In the genomic region with DNA sequence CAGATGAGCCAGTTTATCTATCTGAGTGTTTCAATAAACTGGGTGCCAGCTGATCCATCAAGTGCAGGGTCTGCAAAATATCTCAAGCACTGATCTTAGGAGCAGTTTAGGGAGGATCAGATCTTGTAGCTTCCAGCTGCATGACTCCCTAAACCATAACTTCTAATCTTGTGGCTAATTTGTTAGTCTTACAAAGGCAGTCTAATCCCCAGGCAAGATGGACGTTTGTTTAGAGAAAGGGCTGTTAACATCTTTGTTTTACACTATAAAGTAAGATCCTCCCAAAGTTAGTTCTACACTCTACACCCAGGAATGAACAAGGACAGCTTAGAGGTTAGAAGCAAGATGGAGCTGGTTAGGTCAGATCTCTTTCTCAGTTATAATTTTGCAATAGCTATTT, we compare ENCODE assay signal across 20 cellular contexts. TPM values are rescaled to one million over a fixed set of nuclear protein-coding genes. Genes with fewer than 3 reads are reported as not detected.
A peak's percentile ranks its signal among the peaks of the same experiment; 100 is the strongest.
DNase-seq lines count a peak whose midpoint lies in the region; ATAC-seq and TF ChIP-seq lines count a peak whose summit lies in the region.
"Had no signal": no experiment of that assay in that cellular context is flagged by ENCODE, and none has a peak within 500 bp of the region (broad histone marks: within the 10 kb centered on the region; RNA-seq: fewer than 3 reads in every experiment).

No MANE protein-coding gene starts in this region.

- H4K12ac ChIP-seq in trophoblast cell (ENCODE audit: low read depth, low read length), result no peak overlapping the region

- H3K4me3 ChIP-seq in mesenchymal stem cell (ENCODE audit: insufficient read depth in 1 of 2, low read depth in 1 of 2, low read length in 2 of 2) (no peak overlapping the region), trophoblast cell (ENCODE audit: low read depth, low read length) (no peak overlapping the region), lower lobe of right lung (no peak overlapping the region)
- H3K4me3 ChIP-seq: BLaER1, GM12878, HAP-1 had no signal

- H3K9me3 ChIP-seq in mesenchymal stem cell (ENCODE audit: control insufficient read depth, low read length), result no peaks in the 10 kb centered on the region
- no peaks in the 10 kb centered on the region for H3K9me3 ChIP-seq in trophoblast cell (ENCODE audit: insufficient read depth, low read depth, low read length)
- no peaks in the 10 kb centered on the region for H3K9me3 ChIP-seq in lower lobe of right lung
- H3K9me3 ChIP-seq: BLaER1, HAP-1 had no signal

- peaks cover 2% of the 10 kb centered on the region for H3K4me1 ChIP-seq in mesenchymal stem cell (ENCODE audit: control insufficient read depth, insufficient read depth, low read depth, low read length)
- H3K4me1 ChIP-seq in trophoblast cell (ENCODE audit: control insufficient read depth in 1 of 2, insufficient read depth in 2 of 2, low read length in 2 of 2), result no peaks in the 10 kb centered on the region
- no peaks in the 10 kb centered on the region for H3K4me1 ChIP-seq in lower lobe of right lung
- H3K4me1 ChIP-seq: BLaER1 had no signal

- TF ChIP-seq CTCF in lower lobe of right lung (IDR thresholded peaks at IDR 0.05), result no peak

- no peak overlapping the region for H3K4me2 ChIP-seq in mesenchymal stem cell (ENCODE audit: low read length, poor library complexity, severe bottlenecking)
- no peak overlapping the region for H3K4me2 ChIP-seq in trophoblast cell (ENCODE audit: low read length)
- H3K4me2 ChIP-seq: BLaER1 had no signal

- peaks cover 2% of the 10 kb centered on the region for H3K79me2 ChIP-seq in trophoblast cell (ENCODE audit: control insufficient read depth, insufficient read depth, low read length, poor library complexity)

- H3K14ac ChIP-seq in mesenchymal stem cell (ENCODE audit: low read length in 2 of 2) (no peak overlapping the region), trophoblast cell (ENCODE audit: low read length) (no peak overlapping the region)

- H4K91ac ChIP-seq in mesenchymal stem cell (ENCODE audit: low read length) (no peak overlapping the region), trophoblast cell (ENCODE audit: low read depth, low read length) (no peak overlapping the region)

- H3K4ac ChIP-seq in mesenchymal stem cell (ENCODE audit: low read depth in 1 of 2, low read length in 2 of 2) (no peak overlapping the region), trophoblast cell (ENCODE audit: low read depth, low read length) (no peak overlapping the region)

- no peak overlapping the region for H3K27ac ChIP-seq in mesenchymal stem cell (ENCODE audit: low read length, poor library complexity, severe bottlenecking)
- no peak overlapping the region for H3K27ac ChIP-seq in trophoblast cell (ENCODE audit: low read depth, low read length)
- H3K27ac ChIP-seq in lower lobe of right lung, result no peak overlapping the region
- H3K27ac ChIP-seq: BLaER1, HL-60 had no signal

- no peak overlapping the region for H2BK120ac ChIP-seq in mesenchymal stem cell (ENCODE audit: low read depth, low read length)
- no peak overlapping the region for H2BK120ac ChIP-seq in trophoblast cell (ENCODE audit: insufficient read depth, low read length, poor library complexity)

- H3K79me1 ChIP-seq in mesenchymal stem cell (replicated peaks; ENCODE audit: low read length, poor library complexity, severe bottlenecking) (no peaks in the 10 kb centered on the region), trophoblast cell (ENCODE audit: low read length) (peaks cover 31% of the 10 kb centered on the region)

- H3K27me3 ChIP-seq in mesenchymal stem cell (ENCODE audit: control insufficient read depth in 1 of 2, insufficient read depth in 1 of 2, low read length in 2 of 2) (no peaks in the 10 kb centered on the region), trophoblast cell (ENCODE audit: insufficient read depth, low read length) (no peaks in the 10 kb centered on the region), lower lobe of right lung (ENCODE audit: low read depth) (no peaks in the 10 kb centered on the region)
- H3K27me3 ChIP-seq: BLaER1 had no signal

- ATAC-seq in HG03439 (IDR thresholded peaks at IDR 0.05; ENCODE audit: unreplicated experiment) (no peak), lower lobe of right lung (no peak)
- ATAC-seq: CD8-positive, alpha-beta T cell; GM12878 had no signal

- H2AFZ ChIP-seq in mesenchymal stem cell (ENCODE audit: low read depth, low read length) (no peak overlapping the region), trophoblast cell (ENCODE audit: insufficient read depth, low read length, poor library complexity) (no peak overlapping the region)

- H4K8ac ChIP-seq in mesenchymal stem cell (ENCODE audit: low read length) (no peak overlapping the region), trophoblast cell (ENCODE audit: low read depth, low read length) (no peak overlapping the region)

- H2BK15ac ChIP-seq in mesenchymal stem cell (ENCODE audit: low read depth, poor library complexity, severe bottlenecking), result no peak overlapping the region

- no peak overlapping the region for H2AK5ac ChIP-seq in mesenchymal stem cell (ENCODE audit: low read length, severe bottlenecking)
- H2AK5ac ChIP-seq in trophoblast cell (ENCODE audit: low read length), result no peak overlapping the region

- intact Hi-C loops in lower lobe of right lung (cut with DNase I), result no loop called here

- no peak overlapping the region for H3K9ac ChIP-seq in mesenchymal stem cell (ENCODE audit: low read length)
- no peak overlapping the region for H3K9ac ChIP-seq in trophoblast cell (ENCODE audit: low read length)
- H3K9ac ChIP-seq: BLaER1 had no signal

- WGBS in mesenchymal stem cell, result no CpG with 5 or more reads among the region's 1 CpG
- no CpG with 5 or more reads among the region's 1 CpG for WGBS in trophoblast cell (ENCODE audit: extremely low coverage, insufficient coverage, insufficient read length)

- H2BK12ac ChIP-seq in mesenchymal stem cell (ENCODE audit: low read length in 2 of 2), result no peak overlapping the region
- peak overlapping the region; percentile 33 for H2BK12ac ChIP-seq in trophoblast cell (ENCODE audit: low read length)

- no peak overlapping the region for H3K23ac ChIP-seq in mesenchymal stem cell (ENCODE audit: low read length in 2 of 2)
- H3K23ac ChIP-seq in trophoblast cell (ENCODE audit: low read length), result no peak overlapping the region

- H3K36me3 ChIP-seq in mesenchymal stem cell (ENCODE audit: control insufficient read depth in 1 of 2, insufficient read depth in 2 of 2, low read depth in 1 of 2, low read length in 2 of 2), result no peaks in the 10 kb centered on the region
- H3K36me3 ChIP-seq in trophoblast cell (ENCODE audit: control insufficient read depth in 1 of 2, insufficient read depth in 2 of 2, low read length in 2 of 2), result no peaks in the 10 kb centered on the region
- H3K36me3 ChIP-seq in lower lobe of right lung, result no peaks in the 10 kb centered on the region
- H3K36me3 ChIP-seq: BLaER1, HAP-1 had no signal

- H3K18ac ChIP-seq in mesenchymal stem cell (ENCODE audit: low read depth in 1 of 2, low read length in 2 of 2) (peak overlapping the region in 1 of 2 experiments; percentile 40), trophoblast cell (ENCODE audit: low read length) (no peak overlapping the region)

- DNase-seq in H4 (ENCODE audit: low spot score) (peak; percentile 16), NCI-H82 treated with DMSO at 0.1 percent for 48 hours (lab: John Stamatoyannopoulos, UW; ENCODE audit: unreplicated experiment) (peak; percentile 69), mesenchymal stem cell (peak; percentile 48), trophoblast cell (no peak), lower lobe of right lung (no peak), ureter (ENCODE audit: low spot score) (no peak)
- DNase-seq: 8988T; Calu3; CD8-positive, alpha-beta T cell; DMS 273 treated with DMSO at 0.1 percent for 48 hours; DMS53; DND-41; EL had no signal

- H2BK5ac ChIP-seq in mesenchymal stem cell (ENCODE audit: low read depth, low read length, poor library complexity, severe bottlenecking), result no peak overlapping the region
- H2BK5ac ChIP-seq in trophoblast cell (ENCODE audit: low read depth, low read length, poor library complexity), result no peak overlapping the region

RNA-seq across cellular contexts. Expression of a gene that starts 28.7 kb away (rescaled TPM):
- 44.0 and 86.7 TPM in 2 replicates for total RNA-seq in H4 (2014; rRNA removed; shearing (Covaris generic))
- 69.7 TPM for polyA plus RNA-seq in mesenchymal stem cell (2013, experiment 1 of 2)
- 69.8 TPM for polyA plus RNA-seq in mesenchymal stem cell (2013, experiment 2 of 2)
- polyA plus RNA-seq in trophoblast cell (2013), result 43.2 and 52.0 TPM in 2 replicates
- total RNA-seq in lower lobe of right lung, result 99.3 TPM
- total RNA-seq in ureter, result 90.4 TPM
- total RNA-seq: CD8-positive, alpha-beta T cell; G401; GM12878; HT1080 had no signal
- polyA plus RNA-seq: GM12878 had no signal

Comparison
In these comparisons a context has a peak if more than half of its experiments do, and no peak if none do; other contexts are left out.
1. DNase-seq: peak in H4 (single experiment), NCI-H82 treated with DMSO at 0.1 percent for 48 hours (single experiment) and mesenchymal stem cell (single experiment); none in trophoblast cell (0 of 2), lower lobe of right lung (single experiment) and ureter (single experiment).